ENCODE assay signal across 8 cellular contexts in the genomic region with DNA sequence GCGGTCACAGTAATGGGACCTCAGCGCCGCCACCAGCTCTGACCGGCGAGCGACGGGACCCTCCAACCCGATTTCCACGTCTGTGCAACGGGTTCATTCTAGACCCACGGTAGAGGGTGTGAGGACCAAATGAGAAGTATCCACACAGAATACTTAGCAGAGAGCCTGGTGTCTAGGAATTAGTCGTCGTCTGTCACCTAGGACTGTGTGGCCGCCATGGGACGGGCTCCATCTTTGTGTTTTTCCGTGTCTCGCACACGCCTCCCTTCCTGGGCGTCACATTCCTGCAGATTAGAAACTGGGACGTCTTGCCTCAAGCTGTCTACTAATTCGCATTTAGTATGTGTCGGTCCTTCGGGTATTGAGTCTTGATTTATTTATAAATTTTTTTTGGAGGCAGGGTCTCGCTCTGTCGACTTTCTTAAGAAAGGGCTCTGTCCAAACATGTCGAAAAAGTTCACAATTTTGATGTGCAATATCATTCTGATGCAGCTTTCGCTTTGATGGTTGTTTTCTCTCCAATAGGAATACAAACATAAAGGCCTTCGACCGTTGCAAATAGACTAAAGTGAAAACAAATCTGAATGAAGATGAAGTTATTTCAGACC. TPM values are rescaled to one million over a fixed set of nuclear protein-coding genes. Genes with fewer than 3 reads are reported as not detected.
DNase-seq lines count a peak whose midpoint lies in the region; ATAC-seq, FAIRE-seq and TF ChIP-seq lines count a peak whose summit lies in the region.

No MANE protein-coding gene starts in this region.

- H3K4me1 ChIP-seq in A549 (peaks cover 51% of the 10 kb centered on the region), hepatocyte (ENCODE audit: insufficient read depth) (peaks cover 40% of the 10 kb centered on the region), gastrocnemius medialis (peaks cover 70 to 71% of the 10 kb centered on the region in 2 donors)

- TF ChIP-seq CTCF in A549 (IDR thresholded peaks at IDR 0.05) (no peak), GM13977 (IDR thresholded peaks at IDR 0.05; ENCODE audit: extremely low read depth, insufficient read depth, missing control alignments) (peak; percentile 5), hepatocyte (IDR thresholded peaks at IDR 0.05; ENCODE audit: poor library complexity) (no peak), gastrocnemius medialis (IDR thresholded peaks at IDR 0.05 in 4 of 5, conservative IDR thresholded peaks at IDR 0.05 in 1 of 5) (no peak)

- H3K27ac ChIP-seq in A549 (peak overlapping the region; percentile 96 to 97), adipose tissue (ENCODE audit: low read depth, low read length) (peak overlapping the region; percentile 6), hepatocyte (peak overlapping the region; percentile 98), gastrocnemius medialis (peak overlapping the region; percentile 93 to 99 (median 96))

- H3K9me3 ChIP-seq in A549 = no peaks in the 10 kb centered on the region
- no peaks in the 10 kb centered on the region for H3K9me3 ChIP-seq in hepatocyte (ENCODE audit: low read depth)
- no peaks in the 10 kb centered on the region for H3K9me3 ChIP-seq in gastrocnemius medialis

- TF ChIP-seq EP300 in A549 (IDR thresholded peaks at IDR 0.05) = no peak

- no peak for FAIRE-seq in A549 (lab: Jason Lieb, UNC)

- in situ Hi-C loops in GM13977 (cut with MboI; ENCODE audit: low pct_unique_long_range_greater_than_20kb, low sequenced_read_pairs, unreplicated experiment) = no loop called here
- in situ Hi-C loops in gastrocnemius medialis (cut with MboI; ENCODE audit: low sequenced_read_pairs in 4 of 4) = loop anchor here in 2 of 4 donors (25.0 kb wide), 2 partner anchors 168 to 543 kb away; a partner anchor contains a TSS

- peaks cover 87% of the 10 kb centered on the region for H3K79me2 ChIP-seq in hepatocyte

- H2AFZ ChIP-seq in hepatocyte = peak overlapping the region; percentile 45

- H4K20me1 ChIP-seq in hepatocyte (ENCODE audit: insufficient read depth, poor library complexity, severe bottlenecking) = peaks cover 20% of the 10 kb centered on the region

- DNase-seq in A549 (ENCODE audit: low read depth in 1 of 2, low spot score in 1 of 2) = peak; percentile 59 to 70
- DNase-seq in GM13977 (ENCODE audit: low spot score) = no peak
- DNase-seq in NCI-H748 (lab: John Stamatoyannopoulos, UW; ENCODE audit: unreplicated experiment) = peak; percentile 62
- DNase-seq in hepatocyte (ENCODE audit: low spot score) = peak; percentile 39
- DNase-seq in gastrocnemius medialis = no peak

- H3K4me2 ChIP-seq in A549 = peak overlapping the region; percentile 88
- peak overlapping the region; percentile 86 for H3K4me2 ChIP-seq in hepatocyte

- CTCF ChIA-PET in A549 (lab: Yijun Ruan, JAX) = interaction anchor here (0.7 to 2.2 kb wide), 6 partner anchors 11 to 307 kb away, joined by 3 to 8 read pairs (median 4); no protein-coding TSS in a partner anchor

- TF ChIP-seq POLR2A in A549 (IDR thresholded peaks at IDR 0.05; ENCODE audit: low read length) (0 out of 2 replicates have a peak, but pooled peaks have one; percentile 21), gastrocnemius medialis (IDR thresholded peaks at IDR 0.05) (no peak)

- TF ChIP-seq RAD21 in A549 (conservative IDR thresholded peaks at IDR 0.05 in 1 of 2, IDR thresholded peaks at IDR 0.05 in 1 of 2) = no peak

- POLR2A ChIA-PET in A549 (lab: Yijun Ruan, JAX) = interaction anchor here (0.6 to 1.6 kb wide), 2 partner anchors 18 to 400 kb away, joined by 3 to 5 read pairs; a partner anchor contains a TSS

- intact Hi-C loops in gastrocnemius medialis (cut with DNase I; ENCODE audit: low total_unique reads) = loop anchor here (2.0 to 10.0 kb wide), 5 partner anchors 168 to 537 kb away; a partner anchor contains a TSS

- H3K4me3 ChIP-seq in A549 (peak overlapping the region; percentile 79), hepatocyte (peak overlapping the region; percentile 46), gastrocnemius medialis (peak overlapping the region; percentile 91 to 97 (median 94))

- H3K36me3 ChIP-seq in hepatocyte (replicated peaks; ENCODE audit: insufficient read depth, low read depth) (no peaks in the 10 kb centered on the region), gastrocnemius medialis (no peaks in the 10 kb centered on the region)

- H3K27me3 ChIP-seq in hepatocyte (no peaks in the 10 kb centered on the region), gastrocnemius medialis (no peaks in the 10 kb centered on the region)

- ATAC-seq in A549 (peak; percentile 40 to 62), HG02885 (IDR thresholded peaks at IDR 0.05; ENCODE audit: poor library complexity, unreplicated experiment) (peak; percentile 8), gastrocnemius medialis (peak; percentile 19 to 40), GM18861 (IDR thresholded peaks at IDR 0.05; ENCODE audit: unreplicated experiment) (no peak)

- H3K9me2 ChIP-seq in hepatocyte (replicated peaks; ENCODE audit: insufficient read depth) = no peaks in the 10 kb centered on the region

- WGBS in A549 (ENCODE audit: missing lambda C conversion rate) = 2% methylated on average over 29 of the region's 29 CpGs
- WGBS in adipose tissue, 3 donors = 0% methylated on average over 29 of the region's 29 CpGs
- 1% methylated on average over 29 of the region's 29 CpGs for WGBS in hepatocyte (ENCODE audit: low lambda C conversion rate, missing lambda C conversion rate)

TF ChIP-seq in A549, 52 proteins besides CTCF, POLR2A, EP300 and RAD21 (continues in another document):
- TF ChIP-seq CBX2 (IDR thresholded peaks at IDR 0.05; ENCODE audit: borderline replicate concordance, low read depth) (no peak), HDAC2 (IDR thresholded peaks at IDR 0.05) (no peak), KDM5A (IDR thresholded peaks at IDR 0.05) (peak; percentile 56), RFX5 (IDR thresholded peaks at IDR 0.05) (no peak), CEBPB (IDR thresholded peaks at IDR 0.05) (no peak), CBX8 (IDR thresholded peaks at IDR 0.05) (no peak), GATA3 (IDR thresholded peaks at IDR 0.05; ENCODE audit: borderline replicate concordance) (no peak), RNF2 (IDR thresholded peaks at IDR 0.05; ENCODE audit: borderline replicate concordance, low read depth) (no peak), CHD4 (IDR thresholded peaks at IDR 0.05; ENCODE audit: borderline replicate concordance) (no peak), NPAS2 (CRISPR knock-in tag; IDR thresholded peaks at IDR 0.05; ENCODE audit: borderline replicate concordance) (no peak), TFCP2L1 (CRISPR knock-in tag; IDR thresholded peaks at IDR 0.05) (0 out of 2 replicates have a peak, but pooled peaks have one; percentile 8), TP53 (CRISPR knock-in tag; IDR thresholded peaks at IDR 0.05) (no peak)
- TF ChIP-seq, protein P1, sequence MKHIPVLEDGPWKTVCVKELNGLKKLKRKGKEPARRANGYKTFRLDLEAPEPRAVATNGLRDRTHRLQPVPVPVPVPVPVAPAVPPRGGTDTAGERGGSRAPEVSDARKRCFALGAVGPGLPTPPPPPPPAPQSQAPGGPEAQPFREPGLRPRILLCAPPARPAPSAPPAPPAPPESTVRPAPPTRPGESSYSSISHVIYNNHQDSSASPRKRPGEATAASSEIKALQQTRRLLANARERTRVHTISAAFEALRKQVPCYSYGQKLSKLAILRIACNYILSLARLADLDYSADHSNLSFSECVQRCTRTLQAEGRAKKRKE (CRISPR knock-in tag; IDR thresholded peaks at IDR 0.05; ENCODE audit: low read depth) = peak; percentile 45; the same call in 1 of the 2 replicates
- TF ChIP-seq, protein P2, sequence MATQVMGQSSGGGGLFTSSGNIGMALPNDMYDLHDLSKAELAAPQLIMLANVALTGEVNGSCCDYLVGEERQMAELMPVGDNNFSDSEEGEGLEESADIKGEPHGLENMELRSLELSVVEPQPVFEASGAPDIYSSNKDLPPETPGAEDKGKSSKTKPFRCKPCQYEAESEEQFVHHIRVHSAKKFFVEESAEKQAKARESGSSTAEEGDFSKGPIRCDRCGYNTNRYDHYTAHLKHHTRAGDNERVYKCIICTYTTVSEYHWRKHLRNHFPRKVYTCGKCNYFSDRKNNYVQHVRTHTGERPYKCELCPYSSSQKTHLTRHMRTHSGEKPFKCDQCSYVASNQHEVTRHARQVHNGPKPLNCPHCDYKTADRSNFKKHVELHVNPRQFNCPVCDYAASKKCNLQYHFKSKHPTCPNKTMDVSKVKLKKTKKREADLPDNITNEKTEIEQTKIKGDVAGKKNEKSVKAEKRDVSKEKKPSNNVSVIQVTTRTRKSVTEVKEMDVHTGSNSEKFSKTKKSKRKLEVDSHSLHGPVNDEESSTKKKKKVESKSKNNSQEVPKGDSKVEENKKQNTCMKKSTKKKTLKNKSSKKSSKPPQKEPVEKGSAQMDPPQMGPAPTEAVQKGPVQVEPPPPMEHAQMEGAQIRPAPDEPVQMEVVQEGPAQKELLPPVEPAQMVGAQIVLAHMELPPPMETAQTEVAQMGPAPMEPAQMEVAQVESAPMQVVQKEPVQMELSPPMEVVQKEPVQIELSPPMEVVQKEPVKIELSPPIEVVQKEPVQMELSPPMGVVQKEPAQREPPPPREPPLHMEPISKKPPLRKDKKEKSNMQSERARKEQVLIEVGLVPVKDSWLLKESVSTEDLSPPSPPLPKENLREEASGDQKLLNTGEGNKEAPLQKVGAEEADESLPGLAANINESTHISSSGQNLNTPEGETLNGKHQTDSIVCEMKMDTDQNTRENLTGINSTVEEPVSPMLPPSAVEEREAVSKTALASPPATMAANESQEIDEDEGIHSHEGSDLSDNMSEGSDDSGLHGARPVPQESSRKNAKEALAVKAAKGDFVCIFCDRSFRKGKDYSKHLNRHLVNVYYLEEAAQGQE (IDR thresholded peaks at IDR 0.05) = no peak

RNA-seq across cellular contexts. Expression of a gene that starts 0.6 kb away (rescaled TPM):
- polyA plus RNA-seq in A549 (2011; rRNA removed) = 41.8 and 47.9 TPM in 2 replicates
- polyA plus RNA-seq in A549 (2012; cell fraction: cytosol; rRNA removed) = 13.0 and 14.1 TPM in 2 replicates
- polyA plus RNA-seq in A549 (2012; cell fraction: nucleus; rRNA removed) = 14.4 and 21.3 TPM in 2 replicates
- polyA plus RNA-seq in A549 (2017; fragmentation: RNase III; extraction: RNeasy Plus Mini Kit Qiagen cat#74134 plus additional on column Dnase treatment) = 46.6 to 49.7 TPM (median 46.9 TPM) in 3 replicates
- polyA minus RNA-seq in A549 (2011; rRNA and poly(A)+ RNA removed) = 26.2 and 26.5 TPM in 2 replicates
- 10 to 100 TPM in 1 of 3 donors, 1 to 10 TPM in 2; 5.4 to 11.2 (median 6.8) TPM for polyA plus RNA-seq in adipose tissue
- 12.7 and 15.7 TPM in 2 replicates for total RNA-seq in hepatocyte
- 17.9 and 18.3 TPM in 2 replicates for polyA plus RNA-seq in hepatocyte
- total RNA-seq in gastrocnemius medialis = 1 to 10 TPM; 5.2 to 9.1 (median 7.2) TPM

RNA-seq across cellular contexts. Expression of a gene that starts 0.8 kb away (rescaled TPM):
- polyA plus RNA-seq in A549 (2011; rRNA removed) = 275 and 342 TPM in 2 replicates
- polyA plus RNA-seq in A549 (2012; cell fraction: cytosol; rRNA removed) = 210 and 229 TPM in 2 replicates
- 367 and 371 TPM in 2 replicates for polyA plus RNA-seq in A549 (2012; cell fraction: nucleus; rRNA removed)
- polyA plus RNA-seq in A549 (2017; fragmentation: RNase III; extraction: RNeasy Plus Mini Kit Qiagen cat#74134 plus additional on column Dnase treatment) = 225 to 250 TPM (median 240 TPM) in 3 replicates
- 132 and 152 TPM in 2 replicates for polyA minus RNA-seq in A549 (2011; rRNA and poly(A)+ RNA removed)
- polyA plus RNA-seq in adipose tissue = 100 to 1,000 TPM in 1 of 3 donors, 10 to 100 TPM in 2; 34.3 to 100 (median 74.8) TPM
- 154 and 190 TPM in 2 replicates for total RNA-seq in hepatocyte
- 74.9 and 76.0 TPM in 2 replicates for polyA plus RNA-seq in hepatocyte
- 10 to 100 TPM; 49.8 to 88.8 (median 60.9) TPM for total RNA-seq in gastrocnemius medialis

Comparison
In these comparisons a context has a peak if more than half of its experiments do, and no peak if none do; other contexts are left out.
1. DNase-seq: peak in A549 (2 of 2), NCI-H748 (single experiment) and hepatocyte (single experiment); none in GM13977 (single experiment) and gastrocnemius medialis (0 of 2).
2. H3K27ac ChIP-seq: peak in every context shown above with its lines; median percentile 98 in hepatocyte; 96 in A549; 96 in gastrocnemius medialis; 6 in adipose tissue.
3. Peak in every context shown above with its lines, with median percentiles within 50 percentile points of each other: H3K4me3 ChIP-seq.